In the genomic region with DNA sequence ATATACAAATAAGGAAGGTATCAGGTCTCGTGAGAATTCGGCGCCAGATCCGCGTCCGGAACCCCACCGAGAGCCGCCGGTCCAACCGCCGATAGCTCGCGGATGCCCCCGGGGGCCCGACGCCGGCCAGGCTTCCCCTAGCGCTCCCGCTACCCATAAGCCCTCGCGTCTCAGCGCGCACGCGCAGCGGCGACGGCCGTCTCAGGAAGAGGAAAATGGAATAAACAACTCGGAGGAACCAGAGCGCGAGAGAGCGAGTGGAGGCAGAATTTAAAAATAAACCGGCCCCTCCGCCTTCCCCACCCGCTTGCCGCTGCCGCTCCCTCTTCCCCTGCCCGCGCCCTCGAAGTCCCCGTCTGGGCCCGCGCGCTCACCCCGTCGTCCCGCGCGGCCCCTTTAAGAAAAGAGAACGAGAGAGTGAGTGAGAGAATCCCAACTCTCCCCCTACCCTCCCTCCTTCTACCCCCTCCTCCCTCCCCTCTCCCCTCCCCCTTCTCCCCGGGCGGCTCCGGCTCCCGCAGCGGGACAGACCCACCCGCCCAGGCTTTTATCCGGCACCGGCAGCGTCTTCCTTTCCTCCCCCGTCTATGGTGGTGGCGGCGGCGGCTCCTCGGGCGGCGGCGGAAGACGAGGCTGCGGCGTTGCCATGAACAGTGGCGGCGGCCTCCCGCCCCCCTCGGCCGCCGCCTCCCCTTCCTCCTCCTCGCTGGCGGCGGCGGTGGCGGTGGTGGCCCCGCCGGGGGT, we compare ENCODE assay signal across 1 cellular context.
TF ChIP-seq lines count a peak whose summit lies in the region.

Gene PAN3 (plus strand): TSS at position 534 of the 744 bp plus-strand sequence. CDS start 113 bp downstream, at position 647.

TF ChIP-seq in HepG2, 621 proteins besides CTCF, POLR2A, EP300 and RAD21 (continued from another document and continues in another):
- TF ChIP-seq KIAA2018 (CRISPR knock-in tag; IDR thresholded peaks at IDR 0.05; ENCODE audit: borderline replicate concordance) (no peak), ELF3 (CRISPR knock-in tag; IDR thresholded peaks at IDR 0.05) (0 out of 2 replicates have a peak, but pooled peaks have one; percentile 24), ARNTL (CRISPR knock-in tag; IDR thresholded peaks at IDR 0.05) (no peak), TCF7L2 (IDR thresholded peaks at IDR 0.05; ENCODE audit: low read depth, low read length) (no peak), DBP (CRISPR knock-in tag; IDR thresholded peaks at IDR 0.05; ENCODE audit: not compliant biosample characterization) (no peak), NCOR1 (IDR thresholded peaks at IDR 0.05; ENCODE audit: borderline replicate concordance, low read length) (no peak), ZFYVE20 (CRISPR knock-in tag; IDR thresholded peaks at IDR 0.05; ENCODE audit: borderline replicate concordance, low read depth) (no peak), SALL1 (CRISPR knock-in tag; IDR thresholded peaks at IDR 0.05) (peak; percentile 52), ZNF33B (CRISPR knock-in tag; IDR thresholded peaks at IDR 0.05) (0 out of 2 replicates have a peak, but pooled peaks have one; percentile 47), LCORL (IDR thresholded peaks at IDR 0.05) (no peak), LCORL (CRISPR knock-in tag; IDR thresholded peaks at IDR 0.05) (no peak), YEATS4 (CRISPR knock-in tag; IDR thresholded peaks at IDR 0.05; ENCODE audit: borderline replicate concordance) (no peak; the same call in 1 of the 2 replicates), KLF16 (CRISPR knock-in tag; IDR thresholded peaks at IDR 0.05) (peak in 1 of 2 experiments; percentile 66; a peak in 1 of 4 replicates), XBP1 (CRISPR knock-in tag; IDR thresholded peaks at IDR 0.05) (no peak), ZNF670 (CRISPR knock-in tag; IDR thresholded peaks at IDR 0.05; ENCODE audit: borderline replicate concordance) (no peak), ZNF772 (CRISPR knock-in tag; IDR thresholded peaks at IDR 0.05) (no peak; the same call in 1 of the 2 replicates), ZNF275 (CRISPR knock-in tag; IDR thresholded peaks at IDR 0.05; ENCODE audit: borderline replicate concordance) (no peak), PLRG1 (conservative IDR thresholded peaks at IDR 0.05) (no peak), ZNF251 (CRISPR knock-in tag; IDR thresholded peaks at IDR 0.05) (no peak), ZBTB14 (CRISPR knock-in tag; IDR thresholded peaks at IDR 0.05) (peak; percentile 69; the same call in 1 of the 2 replicates), ZNF292 (CRISPR knock-in tag; IDR thresholded peaks at IDR 0.05; ENCODE audit: borderline replicate concordance, low read depth) (no peak), ZNF839 (CRISPR knock-in tag; IDR thresholded peaks at IDR 0.05; ENCODE audit: borderline replicate concordance) (no peak), CEBPB (IDR thresholded peaks at IDR 0.05; ENCODE audit: borderline replicate concordance, low read depth, low read length) (no peak), DZIP1 (CRISPR knock-in tag; IDR thresholded peaks at IDR 0.05) (no peak), ZFP36 (IDR thresholded peaks at IDR 0.05; ENCODE audit: borderline replicate concordance, low read depth, low read length, partially characterized antibody) (no peak)
- TF ChIP-seq, protein P1, sequence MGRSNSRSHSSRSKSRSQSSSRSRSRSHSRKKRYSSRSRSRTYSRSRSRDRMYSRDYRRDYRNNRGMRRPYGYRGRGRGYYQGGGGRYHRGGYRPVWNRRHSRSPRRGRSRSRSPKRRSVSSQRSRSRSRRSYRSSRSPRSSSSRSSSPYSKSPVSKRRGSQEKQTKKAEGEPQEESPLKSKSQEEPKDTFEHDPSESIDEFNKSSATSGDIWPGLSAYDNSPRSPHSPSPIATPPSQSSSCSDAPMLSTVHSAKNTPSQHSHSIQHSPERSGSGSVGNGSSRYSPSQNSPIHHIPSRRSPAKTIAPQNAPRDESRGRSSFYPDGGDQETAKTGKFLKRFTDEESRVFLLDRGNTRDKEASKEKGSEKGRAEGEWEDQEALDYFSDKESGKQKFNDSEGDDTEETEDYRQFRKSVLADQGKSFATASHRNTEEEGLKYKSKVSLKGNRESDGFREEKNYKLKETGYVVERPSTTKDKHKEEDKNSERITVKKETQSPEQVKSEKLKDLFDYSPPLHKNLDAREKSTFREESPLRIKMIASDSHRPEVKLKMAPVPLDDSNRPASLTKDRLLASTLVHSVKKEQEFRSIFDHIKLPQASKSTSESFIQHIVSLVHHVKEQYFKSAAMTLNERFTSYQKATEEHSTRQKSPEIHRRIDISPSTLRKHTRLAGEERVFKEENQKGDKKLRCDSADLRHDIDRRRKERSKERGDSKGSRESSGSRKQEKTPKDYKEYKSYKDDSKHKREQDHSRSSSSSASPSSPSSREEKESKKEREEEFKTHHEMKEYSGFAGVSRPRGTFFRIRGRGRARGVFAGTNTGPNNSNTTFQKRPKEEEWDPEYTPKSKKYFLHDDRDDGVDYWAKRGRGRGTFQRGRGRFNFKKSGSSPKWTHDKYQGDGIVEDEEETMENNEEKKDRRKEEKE (IDR thresholded peaks at IDR 0.05) = no peak
- TF ChIP-seq, protein P2, sequence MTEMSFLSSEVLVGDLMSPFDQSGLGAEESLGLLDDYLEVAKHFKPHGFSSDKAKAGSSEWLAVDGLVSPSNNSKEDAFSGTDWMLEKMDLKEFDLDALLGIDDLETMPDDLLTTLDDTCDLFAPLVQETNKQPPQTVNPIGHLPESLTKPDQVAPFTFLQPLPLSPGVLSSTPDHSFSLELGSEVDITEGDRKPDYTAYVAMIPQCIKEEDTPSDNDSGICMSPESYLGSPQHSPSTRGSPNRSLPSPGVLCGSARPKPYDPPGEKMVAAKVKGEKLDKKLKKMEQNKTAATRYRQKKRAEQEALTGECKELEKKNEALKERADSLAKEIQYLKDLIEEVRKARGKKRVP (CRISPR knock-in tag; IDR thresholded peaks at IDR 0.05) = no peak
- TF ChIP-seq, protein P3, sequence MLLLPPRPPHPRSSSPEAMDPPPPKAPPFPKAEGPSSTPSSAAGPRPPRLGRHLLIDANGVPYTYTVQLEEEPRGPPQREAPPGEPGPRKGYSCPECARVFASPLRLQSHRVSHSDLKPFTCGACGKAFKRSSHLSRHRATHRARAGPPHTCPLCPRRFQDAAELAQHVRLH (CRISPR knock-in tag; IDR thresholded peaks at IDR 0.05; ENCODE audit: borderline replicate concordance, low read depth) = no peak; the same call in 1 of the 2 replicates
- TF ChIP-seq, protein P4, sequence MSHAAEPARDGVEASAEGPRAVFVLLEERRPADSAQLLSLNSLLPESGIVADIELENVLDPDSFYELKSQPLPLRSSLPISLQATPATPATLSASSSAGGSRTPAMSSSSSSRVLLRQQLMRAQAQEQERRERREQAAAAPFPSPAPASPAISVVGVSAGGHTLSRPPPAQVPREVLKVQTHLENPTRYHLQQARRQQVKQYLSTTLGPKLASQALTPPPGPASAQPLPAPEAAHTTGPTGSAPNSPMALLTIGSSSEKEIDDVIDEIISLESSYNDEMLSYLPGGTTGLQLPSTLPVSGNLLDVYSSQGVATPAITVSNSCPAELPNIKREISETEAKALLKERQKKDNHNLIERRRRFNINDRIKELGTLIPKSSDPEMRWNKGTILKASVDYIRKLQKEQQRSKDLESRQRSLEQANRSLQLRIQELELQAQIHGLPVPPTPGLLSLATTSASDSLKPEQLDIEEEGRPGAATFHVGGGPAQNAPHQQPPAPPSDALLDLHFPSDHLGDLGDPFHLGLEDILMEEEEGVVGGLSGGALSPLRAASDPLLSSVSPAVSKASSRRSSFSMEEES (CRISPR knock-in tag; IDR thresholded peaks at IDR 0.05) = no peak
